8 cellular contexts compared by ENCODE assay signal in the genomic region with DNA sequence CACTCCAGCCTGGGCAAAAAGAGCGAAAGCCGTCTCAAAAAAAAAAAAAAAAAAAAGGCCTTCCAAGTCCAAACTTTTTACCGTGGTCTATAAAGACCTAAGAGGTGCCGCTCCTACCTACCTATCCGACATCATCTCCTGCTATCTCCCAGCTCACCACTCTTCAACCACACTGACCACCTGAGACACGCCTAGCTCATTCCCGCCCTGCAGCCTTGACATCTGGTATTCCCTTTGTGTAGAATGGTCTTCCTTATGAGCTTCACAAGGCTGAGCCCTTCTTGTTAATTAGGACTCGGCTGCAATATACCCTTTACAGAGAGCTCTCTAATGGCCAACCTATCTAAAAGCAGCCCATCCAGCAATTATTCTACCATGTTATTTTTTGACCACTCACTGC. TPM values are rescaled to one million over a fixed set of nuclear protein-coding genes. Genes with fewer than 3 reads are reported as not detected.
DNase-seq lines count a peak whose midpoint lies in the region; ATAC-seq and TF ChIP-seq lines count a peak whose summit lies in the region.

No MANE protein-coding gene starts in this region.

- no peaks in the 10 kb centered on the region for H3K27me3 Mint-ChIP-seq in stimulated activated naive CD8-positive, alpha-beta T cell treated with anti-CD3 and anti-CD28 coated beads, Interleukin-15, Interleukin-2, amounts not matched to agents 100 ng/mL and 50 ng/mL, for 24 hours
- peaks cover 2% of the 10 kb centered on the region for H3K27me3 Mint-ChIP-seq in mesothelial cell of epicardium (ENCODE audit: low read depth)

- peak overlapping the region in 3 of 4 donors; percentile 55 to 78 (median 77) for H3K27ac ChIP-seq in body of pancreas

- H3K4me1 ChIP-seq in body of pancreas = peaks cover 24% of the 10 kb centered on the region

- 13 to 29% methylated on average over 6 to 8 of the region's 8 CpGs for WGBS in body of pancreas, 2 donors

- H3K9me3 Mint-ChIP-seq in stimulated activated naive CD8-positive, alpha-beta T cell treated with anti-CD3 and anti-CD28 coated beads, Interleukin-15, Interleukin-2, amounts not matched to agents 100 ng/mL and 50 ng/mL, for 24 hours = no peaks in the 10 kb centered on the region
- H3K9me3 Mint-ChIP-seq in mesothelial cell of epicardium = no peaks in the 10 kb centered on the region

- peak overlapping the region; percentile 49 to 88 for H3K4me3 ChIP-seq in body of pancreas

- peak overlapping the region; percentile 97 for H3K4me3 Mint-ChIP-seq in stimulated activated naive CD8-positive, alpha-beta T cell treated with anti-CD3 and anti-CD28 coated beads, Interleukin-15, Interleukin-2, amounts not matched to agents 100 ng/mL and 50 ng/mL, for 24 hours
- H3K4me3 Mint-ChIP-seq in mesothelial cell of epicardium = peak overlapping the region; percentile 96

- intact Hi-C loops in body of pancreas (cut with DNase I) = no loop called here

- peaks cover 35% of the 10 kb centered on the region for H3K36me3 Mint-ChIP-seq in stimulated activated naive CD8-positive, alpha-beta T cell treated with anti-CD3 and anti-CD28 coated beads, Interleukin-15, Interleukin-2, amounts not matched to agents 100 ng/mL and 50 ng/mL, for 24 hours (ENCODE audit: low read depth)
- H3K36me3 Mint-ChIP-seq in mesothelial cell of epicardium = peaks cover 10% of the 10 kb centered on the region

- no peak for ATAC-seq in stimulated activated naive CD8-positive, alpha-beta T cell treated with anti-CD3 and anti-CD28 coated beads, Interleukin-15, Interleukin-2, amounts not matched to agents 100 U/mL and 50 U/mL, for 24 hours
- no peak for ATAC-seq in body of pancreas
- no peak for ATAC-seq in HG03469 (IDR thresholded peaks at IDR 0.05; ENCODE audit: unreplicated experiment)

- TF ChIP-seq CTCF in body of pancreas (IDR thresholded peaks at IDR 0.05) = no peak
- no peak for TF ChIP-seq CTCF in mesothelial cell of epicardium (IDR thresholded peaks at IDR 0.05; ENCODE audit: unreplicated experiment)

- no peak for DNase-seq in stimulated activated naive CD8-positive, alpha-beta T cell treated with anti-CD3 and anti-CD28 coated beads, Interleukin-15, Interleukin-2, amounts not matched to agents 100 U/mL and 50 U/mL, for 24 hours
- DNase-seq in body of pancreas (no peak), mesothelial cell of epicardium (ENCODE audit: low spot score in 2 of 2, unreplicated experiment in 2 of 2) (no peak), HK-2 (ENCODE audit: unreplicated experiment) (no peak), NCI-H524 treated with DMSO at 0.1 percent for 48 hours (lab: John Stamatoyannopoulos, UW) (no peak), DMS79 treated with DMSO at 0.1 percent for 48 hours (lab: John Stamatoyannopoulos, UW) (no peak)

- H3K36me3 ChIP-seq in body of pancreas (replicated peaks in 1 of 2; ENCODE audit: insufficient read depth in 1 of 2, low read depth in 2 of 2) = peaks cover 0 to 12% of the 10 kb centered on the region in 2 donors

- H3K27me3 ChIP-seq in body of pancreas = no peaks in the 10 kb centered on the region

- no peak for TF ChIP-seq POLR2A in body of pancreas (IDR thresholded peaks at IDR 0.05)

- peak overlapping the region; percentile 96 for H3K27ac Mint-ChIP-seq in stimulated activated naive CD8-positive, alpha-beta T cell treated with anti-CD3 and anti-CD28 coated beads, Interleukin-15, Interleukin-2, amounts not matched to agents 100 ng/mL and 50 ng/mL, for 24 hours
- peak overlapping the region; percentile 98 for H3K27ac Mint-ChIP-seq in mesothelial cell of epicardium

- H3K4me1 Mint-ChIP-seq in stimulated activated naive CD8-positive, alpha-beta T cell treated with anti-CD3 and anti-CD28 coated beads, Interleukin-15, Interleukin-2, amounts not matched to agents 100 ng/mL and 50 ng/mL, for 24 hours (ENCODE audit: low read depth) = peaks cover 32% of the 10 kb centered on the region
- H3K4me1 Mint-ChIP-seq in mesothelial cell of epicardium = peaks cover 21% of the 10 kb centered on the region

- no peaks in the 10 kb centered on the region for H3K9me3 ChIP-seq in body of pancreas

RNA-seq across cellular contexts. Expression of gene MAGOH, which starts 0.7 kb away (rescaled TPM):
- 10 to 100 TPM in 1 of 2 donors, 1 to 10 TPM in 1; 9.6 to 15.2 TPM for total RNA-seq in body of pancreas
- total RNA-seq in mesothelial cell of epicardium = 57.6 to 61.1 TPM (median 59.0 TPM) in 3 replicates

RNA-seq across cellular contexts. Expression of gene CZIB, which starts 17.2 kb away (rescaled TPM):
- total RNA-seq in body of pancreas (10 to 100 TPM; 14.5 to 18.9 TPM), mesothelial cell of epicardium (52.6 to 61.0 TPM (median 55.2 TPM) in 3 replicates)

RNA-seq across cellular contexts. Expression of gene CPT2, which starts 41.0 kb away (rescaled TPM):
- 10 to 100 TPM; 14.5 to 15.6 TPM for total RNA-seq in body of pancreas
- 15.1 to 16.6 TPM (median 15.5 TPM) in 3 replicates for total RNA-seq in mesothelial cell of epicardium
